Comparison of ENCODE assay signal across 1 cellular context in the genomic region with DNA sequence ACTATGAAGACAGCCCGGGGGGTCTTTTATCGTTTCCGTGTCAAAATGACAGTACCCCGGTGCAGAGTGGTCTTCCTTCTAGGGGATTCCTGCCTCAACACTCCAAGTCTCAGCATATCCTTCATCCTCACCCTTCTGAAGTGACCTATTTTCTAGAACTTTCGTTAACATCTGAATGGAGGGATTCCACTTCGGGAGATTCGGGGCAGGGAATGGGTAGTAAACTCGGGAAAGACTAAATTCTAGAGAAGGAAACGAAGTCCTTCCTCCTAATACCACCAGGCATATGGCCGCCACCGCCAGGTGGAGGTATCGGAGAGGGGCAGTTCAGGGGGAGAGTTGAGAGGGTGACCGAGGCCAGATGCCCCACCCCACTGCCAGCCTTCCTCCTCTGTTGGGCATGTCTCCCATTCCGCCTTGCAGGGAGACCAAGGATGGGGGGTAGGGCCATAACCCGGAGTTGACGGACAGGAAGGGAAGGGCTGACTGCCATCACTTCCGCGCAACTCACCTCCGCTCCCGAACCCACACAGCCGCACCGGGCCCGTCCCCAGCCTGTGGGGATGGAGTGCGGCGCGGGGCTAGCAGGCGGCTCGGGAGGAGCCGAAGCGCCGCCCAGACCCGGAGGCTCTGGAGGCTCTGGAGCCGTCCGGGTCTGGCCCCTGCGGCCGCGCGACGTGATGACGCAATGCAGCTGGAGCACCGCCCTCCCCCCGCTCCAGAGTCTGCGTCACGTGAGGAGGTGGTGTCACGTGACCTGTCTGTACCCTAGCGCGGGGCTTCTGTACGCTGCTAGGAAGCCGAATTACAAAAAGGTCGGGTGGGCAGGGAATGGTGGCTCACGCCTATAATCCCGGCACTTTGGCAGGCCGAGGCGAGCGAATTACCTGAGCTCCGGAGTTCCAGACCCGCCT.
TF ChIP-seq lines count a peak whose summit lies in the region.

A gene (minus strand): TSS at position 657 of the 914 bp plus-strand sequence. CDS start 2,072 bp downstream, outside the sequence.

TF ChIP-seq in H1, 55 proteins besides CTCF, POLR2A, EP300 and RAD21:
- TF ChIP-seq, protein P1, sequence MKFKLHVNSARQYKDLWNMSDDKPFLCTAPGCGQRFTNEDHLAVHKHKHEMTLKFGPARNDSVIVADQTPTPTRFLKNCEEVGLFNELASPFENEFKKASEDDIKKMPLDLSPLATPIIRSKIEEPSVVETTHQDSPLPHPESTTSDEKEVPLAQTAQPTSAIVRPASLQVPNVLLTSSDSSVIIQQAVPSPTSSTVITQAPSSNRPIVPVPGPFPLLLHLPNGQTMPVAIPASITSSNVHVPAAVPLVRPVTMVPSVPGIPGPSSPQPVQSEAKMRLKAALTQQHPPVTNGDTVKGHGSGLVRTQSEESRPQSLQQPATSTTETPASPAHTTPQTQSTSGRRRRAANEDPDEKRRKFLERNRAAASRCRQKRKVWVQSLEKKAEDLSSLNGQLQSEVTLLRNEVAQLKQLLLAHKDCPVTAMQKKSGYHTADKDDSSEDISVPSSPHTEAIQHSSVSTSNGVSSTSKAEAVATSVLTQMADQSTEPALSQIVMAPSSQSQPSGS (IDR thresholded peaks at IDR 0.05; ENCODE audit: low read length) = 0 out of 2 replicates have a peak, but pooled peaks have one; percentile 76
- TF ChIP-seq KDM4A (IDR thresholded peaks at IDR 0.05; ENCODE audit: low read depth, low read length, severe bottlenecking) = peak; percentile 77
- peak; percentile 100 for TF ChIP-seq PHF8 (conservative IDR thresholded peaks at IDR 0.05; ENCODE audit: low read depth, low read length)
- peak; percentile 99 for TF ChIP-seq SP4 (IDR thresholded peaks at IDR 0.05; ENCODE audit: low read length)
- TF ChIP-seq ZNF274 (IDR thresholded peaks at IDR 0.05; ENCODE audit: borderline replicate concordance, extremely low read depth, low read length) = no peak
- TF ChIP-seq TCF12 (IDR thresholded peaks at IDR 0.05; ENCODE audit: low read depth, low read length) = 0 out of 2 replicates have a peak, but pooled peaks have one; percentile 73
- TF ChIP-seq JUN (IDR thresholded peaks at IDR 0.05; ENCODE audit: low read depth, low read length) = peak; percentile 29; the same call in 1 of the 2 replicates
- TF ChIP-seq POLR2AphosphoS5 (IDR thresholded peaks at IDR 0.05; ENCODE audit: low read depth, low read length) = peak; percentile 83
- TF ChIP-seq, protein P2, sequence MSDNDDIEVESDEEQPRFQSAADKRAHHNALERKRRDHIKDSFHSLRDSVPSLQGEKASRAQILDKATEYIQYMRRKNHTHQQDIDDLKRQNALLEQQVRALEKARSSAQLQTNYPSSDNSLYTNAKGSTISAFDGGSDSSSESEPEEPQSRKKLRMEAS (IDR thresholded peaks at IDR 0.05) = peak; percentile 81
- no peak for TF ChIP-seq EZH2 (IDR thresholded peaks at IDR 0.05; ENCODE audit: low read depth, low read length, severe bottlenecking)
- TF ChIP-seq CHD1 (IDR thresholded peaks at IDR 0.05; ENCODE audit: low read depth, low read length) = no peak
- TF ChIP-seq, protein P3, sequence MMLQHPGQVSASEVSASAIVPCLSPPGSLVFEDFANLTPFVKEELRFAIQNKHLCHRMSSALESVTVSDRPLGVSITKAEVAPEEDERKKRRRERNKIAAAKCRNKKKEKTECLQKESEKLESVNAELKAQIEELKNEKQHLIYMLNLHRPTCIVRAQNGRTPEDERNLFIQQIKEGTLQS (IDR thresholded peaks at IDR 0.05; ENCODE audit: insufficient read depth, low read depth, low read length) = peak; percentile 100
- TF ChIP-seq YY1 (IDR thresholded peaks at IDR 0.05; ENCODE audit: low read depth, low read length) = peak; percentile 76
- TF ChIP-seq SIN3A (conservative IDR thresholded peaks at IDR 0.05 in 1 of 2, IDR thresholded peaks at IDR 0.05 in 1 of 2; ENCODE audit: low read depth in 1 of 2, low read length in 2 of 2) = peak; percentile 95 to 98
- TF ChIP-seq SRF (IDR thresholded peaks at IDR 0.05; ENCODE audit: low read depth, low read length) = peak; percentile 66
- TF ChIP-seq TEAD4 (IDR thresholded peaks at IDR 0.05; ENCODE audit: low read depth, low read length) = no peak
- TF ChIP-seq CHD2 (IDR thresholded peaks at IDR 0.05; ENCODE audit: low read length) = peak; percentile 42; the same call in 1 of the 2 replicates
- TF ChIP-seq BRCA1 (IDR thresholded peaks at IDR 0.05; ENCODE audit: low read depth, low read length) = no peak
- peak; percentile 39; the same call in 1 of the 2 replicates for TF ChIP-seq FOSL1 (IDR thresholded peaks at IDR 0.05; ENCODE audit: insufficient read depth, low read depth, low read length)
- no peak for TF ChIP-seq MAFK (IDR thresholded peaks at IDR 0.05; ENCODE audit: low read depth, low read length)
- TF ChIP-seq SP2 (IDR thresholded peaks at IDR 0.05; ENCODE audit: low read length) = no peak
- TF ChIP-seq GTF2F1 (IDR thresholded peaks at IDR 0.05; ENCODE audit: borderline replicate concordance, low read depth, low read length) = peak; percentile 95
- TF ChIP-seq, protein P4, sequence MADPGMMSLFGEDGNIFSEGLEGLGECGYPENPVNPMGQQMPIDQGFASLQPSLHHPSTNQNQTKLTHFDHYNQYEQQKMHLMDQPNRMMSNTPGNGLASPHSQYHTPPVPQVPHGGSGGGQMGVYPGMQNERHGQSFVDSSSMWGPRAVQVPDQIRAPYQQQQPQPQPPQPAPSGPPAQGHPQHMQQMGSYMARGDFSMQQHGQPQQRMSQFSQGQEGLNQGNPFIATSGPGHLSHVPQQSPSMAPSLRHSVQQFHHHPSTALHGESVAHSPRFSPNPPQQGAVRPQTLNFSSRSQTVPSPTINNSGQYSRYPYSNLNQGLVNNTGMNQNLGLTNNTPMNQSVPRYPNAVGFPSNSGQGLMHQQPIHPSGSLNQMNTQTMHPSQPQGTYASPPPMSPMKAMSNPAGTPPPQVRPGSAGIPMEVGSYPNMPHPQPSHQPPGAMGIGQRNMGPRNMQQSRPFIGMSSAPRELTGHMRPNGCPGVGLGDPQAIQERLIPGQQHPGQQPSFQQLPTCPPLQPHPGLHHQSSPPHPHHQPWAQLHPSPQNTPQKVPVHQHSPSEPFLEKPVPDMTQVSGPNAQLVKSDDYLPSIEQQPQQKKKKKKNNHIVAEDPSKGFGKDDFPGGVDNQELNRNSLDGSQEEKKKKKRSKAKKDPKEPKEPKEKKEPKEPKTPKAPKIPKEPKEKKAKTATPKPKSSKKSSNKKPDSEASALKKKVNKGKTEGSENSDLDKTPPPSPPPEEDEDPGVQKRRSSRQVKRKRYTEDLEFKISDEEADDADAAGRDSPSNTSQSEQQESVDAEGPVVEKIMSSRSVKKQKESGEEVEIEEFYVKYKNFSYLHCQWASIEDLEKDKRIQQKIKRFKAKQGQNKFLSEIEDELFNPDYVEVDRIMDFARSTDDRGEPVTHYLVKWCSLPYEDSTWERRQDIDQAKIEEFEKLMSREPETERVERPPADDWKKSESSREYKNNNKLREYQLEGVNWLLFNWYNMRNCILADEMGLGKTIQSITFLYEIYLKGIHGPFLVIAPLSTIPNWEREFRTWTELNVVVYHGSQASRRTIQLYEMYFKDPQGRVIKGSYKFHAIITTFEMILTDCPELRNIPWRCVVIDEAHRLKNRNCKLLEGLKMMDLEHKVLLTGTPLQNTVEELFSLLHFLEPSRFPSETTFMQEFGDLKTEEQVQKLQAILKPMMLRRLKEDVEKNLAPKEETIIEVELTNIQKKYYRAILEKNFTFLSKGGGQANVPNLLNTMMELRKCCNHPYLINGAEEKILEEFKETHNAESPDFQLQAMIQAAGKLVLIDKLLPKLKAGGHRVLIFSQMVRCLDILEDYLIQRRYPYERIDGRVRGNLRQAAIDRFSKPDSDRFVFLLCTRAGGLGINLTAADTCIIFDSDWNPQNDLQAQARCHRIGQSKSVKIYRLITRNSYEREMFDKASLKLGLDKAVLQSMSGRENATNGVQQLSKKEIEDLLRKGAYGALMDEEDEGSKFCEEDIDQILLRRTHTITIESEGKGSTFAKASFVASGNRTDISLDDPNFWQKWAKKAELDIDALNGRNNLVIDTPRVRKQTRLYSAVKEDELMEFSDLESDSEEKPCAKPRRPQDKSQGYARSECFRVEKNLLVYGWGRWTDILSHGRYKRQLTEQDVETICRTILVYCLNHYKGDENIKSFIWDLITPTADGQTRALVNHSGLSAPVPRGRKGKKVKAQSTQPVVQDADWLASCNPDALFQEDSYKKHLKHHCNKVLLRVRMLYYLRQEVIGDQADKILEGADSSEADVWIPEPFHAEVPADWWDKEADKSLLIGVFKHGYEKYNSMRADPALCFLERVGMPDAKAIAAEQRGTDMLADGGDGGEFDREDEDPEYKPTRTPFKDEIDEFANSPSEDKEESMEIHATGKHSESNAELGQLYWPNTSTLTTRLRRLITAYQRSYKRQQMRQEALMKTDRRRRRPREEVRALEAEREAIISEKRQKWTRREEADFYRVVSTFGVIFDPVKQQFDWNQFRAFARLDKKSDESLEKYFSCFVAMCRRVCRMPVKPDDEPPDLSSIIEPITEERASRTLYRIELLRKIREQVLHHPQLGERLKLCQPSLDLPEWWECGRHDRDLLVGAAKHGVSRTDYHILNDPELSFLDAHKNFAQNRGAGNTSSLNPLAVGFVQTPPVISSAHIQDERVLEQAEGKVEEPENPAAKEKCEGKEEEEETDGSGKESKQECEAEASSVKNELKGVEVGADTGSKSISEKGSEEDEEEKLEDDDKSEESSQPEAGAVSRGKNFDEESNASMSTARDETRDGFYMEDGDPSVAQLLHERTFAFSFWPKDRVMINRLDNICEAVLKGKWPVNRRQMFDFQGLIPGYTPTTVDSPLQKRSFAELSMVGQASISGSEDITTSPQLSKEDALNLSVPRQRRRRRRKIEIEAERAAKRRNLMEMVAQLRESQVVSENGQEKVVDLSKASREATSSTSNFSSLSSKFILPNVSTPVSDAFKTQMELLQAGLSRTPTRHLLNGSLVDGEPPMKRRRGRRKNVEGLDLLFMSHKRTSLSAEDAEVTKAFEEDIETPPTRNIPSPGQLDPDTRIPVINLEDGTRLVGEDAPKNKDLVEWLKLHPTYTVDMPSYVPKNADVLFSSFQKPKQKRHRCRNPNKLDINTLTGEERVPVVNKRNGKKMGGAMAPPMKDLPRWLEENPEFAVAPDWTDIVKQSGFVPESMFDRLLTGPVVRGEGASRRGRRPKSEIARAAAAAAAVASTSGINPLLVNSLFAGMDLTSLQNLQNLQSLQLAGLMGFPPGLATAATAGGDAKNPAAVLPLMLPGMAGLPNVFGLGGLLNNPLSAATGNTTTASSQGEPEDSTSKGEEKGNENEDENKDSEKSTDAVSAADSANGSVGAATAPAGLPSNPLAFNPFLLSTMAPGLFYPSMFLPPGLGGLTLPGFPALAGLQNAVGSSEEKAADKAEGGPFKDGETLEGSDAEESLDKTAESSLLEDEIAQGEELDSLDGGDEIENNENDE (IDR thresholded peaks at IDR 0.05; ENCODE audit: insufficient replicate concordance, low read length) = no peak
- peak; percentile 80 for TF ChIP-seq TBP (IDR thresholded peaks at IDR 0.05; ENCODE audit: low read depth, low read length)
- peak in 1 of 2 experiments; percentile 65; a peak in 1 of 4 replicates for TF ChIP-seq HDAC2 (IDR thresholded peaks at IDR 0.05; ENCODE audit: borderline replicate concordance in 1 of 2, low read depth in 2 of 2, low read length in 2 of 2)
- peak; percentile 22; the same call in 1 of the 2 replicates for TF ChIP-seq NRF1 (IDR thresholded peaks at IDR 0.05; ENCODE audit: low read depth, low read length)
- TF ChIP-seq BCL11A (IDR thresholded peaks at IDR 0.05; ENCODE audit: low read depth in 2 of 2, low read length in 2 of 2) = no peak
- peak; percentile 98 for TF ChIP-seq ASH2L (IDR thresholded peaks at IDR 0.05; ENCODE audit: low read length)
- TF ChIP-seq TAF1 (IDR thresholded peaks at IDR 0.05; ENCODE audit: low read depth, low read length) = peak; percentile 95
- TF ChIP-seq SAP30 (IDR thresholded peaks at IDR 0.05; ENCODE audit: insufficient read depth, insufficient replicate concordance, low read length) = peak; percentile 86
- TF ChIP-seq, protein P5, sequence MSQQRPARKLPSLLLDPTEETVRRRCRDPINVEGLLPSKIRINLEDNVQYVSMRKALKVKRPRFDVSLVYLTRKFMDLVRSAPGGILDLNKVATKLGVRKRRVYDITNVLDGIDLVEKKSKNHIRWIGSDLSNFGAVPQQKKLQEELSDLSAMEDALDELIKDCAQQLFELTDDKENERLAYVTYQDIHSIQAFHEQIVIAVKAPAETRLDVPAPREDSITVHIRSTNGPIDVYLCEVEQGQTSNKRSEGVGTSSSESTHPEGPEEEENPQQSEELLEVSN (IDR thresholded peaks at IDR 0.05) = peak; percentile 53
- peak; percentile 99 for TF ChIP-seq RBBP5 (IDR thresholded peaks at IDR 0.05; ENCODE audit: borderline replicate concordance, low read depth, low read length)
- peak; percentile 89 for TF ChIP-seq JUND (IDR thresholded peaks at IDR 0.05; ENCODE audit: low read length)
- no peak for TF ChIP-seq TAF7 (optimal IDR thresholded peaks at IDR 0.05; ENCODE audit: borderline replicate concordance, low read depth, low read length)
- peak; percentile 97 for TF ChIP-seq CEBPB (IDR thresholded peaks at IDR 0.05; ENCODE audit: low read depth, low read length)
- TF ChIP-seq RFX5 (IDR thresholded peaks at IDR 0.05; ENCODE audit: borderline replicate concordance, low read depth, low read length) = no peak
- peak; percentile 21 for TF ChIP-seq NANOG (IDR thresholded peaks at IDR 0.05; ENCODE audit: insufficient read depth, low read depth, low read length, poor library complexity, severe bottlenecking)
- TF ChIP-seq KDM1A (IDR thresholded peaks at IDR 0.05; ENCODE audit: borderline replicate concordance, low read length) = peak; percentile 72; the same call in 1 of the 2 replicates
- peak; percentile 64 for TF ChIP-seq CTBP2 (IDR thresholded peaks at IDR 0.05; ENCODE audit: borderline replicate concordance, insufficient read depth, insufficient read length, low read length)
- no peak for TF ChIP-seq CBX5 (IDR thresholded peaks at IDR 0.05; ENCODE audit: low read depth, low read length)
- TF ChIP-seq CREB1 (IDR thresholded peaks at IDR 0.05) = peak; percentile 98
- TF ChIP-seq KDM5A (IDR thresholded peaks at IDR 0.05; ENCODE audit: low read length) = peak; percentile 23
- TF ChIP-seq SP1 (IDR thresholded peaks at IDR 0.05; ENCODE audit: low read depth, low read length) = peak; percentile 48; the same call in 1 of the 2 replicates
- TF ChIP-seq EGR1 (IDR thresholded peaks at IDR 0.05; ENCODE audit: borderline replicate concordance, low read depth, low read length) = no peak
- TF ChIP-seq, protein P6, sequence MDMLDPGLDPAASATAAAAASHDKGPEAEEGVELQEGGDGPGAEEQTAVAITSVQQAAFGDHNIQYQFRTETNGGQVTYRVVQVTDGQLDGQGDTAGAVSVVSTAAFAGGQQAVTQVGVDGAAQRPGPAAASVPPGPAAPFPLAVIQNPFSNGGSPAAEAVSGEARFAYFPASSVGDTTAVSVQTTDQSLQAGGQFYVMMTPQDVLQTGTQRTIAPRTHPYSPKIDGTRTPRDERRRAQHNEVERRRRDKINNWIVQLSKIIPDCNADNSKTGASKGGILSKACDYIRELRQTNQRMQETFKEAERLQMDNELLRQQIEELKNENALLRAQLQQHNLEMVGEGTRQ (IDR thresholded peaks at IDR 0.05; ENCODE audit: low read length) = peak; percentile 100
- TF ChIP-seq RXRA (IDR thresholded peaks at IDR 0.05; ENCODE audit: insufficient read depth, low read depth, low read length) = no peak
TF ChIP-seq in H1: peak in this region for 32.
